ENCODE assay signal across 9 cellular contexts in the genomic region with DNA sequence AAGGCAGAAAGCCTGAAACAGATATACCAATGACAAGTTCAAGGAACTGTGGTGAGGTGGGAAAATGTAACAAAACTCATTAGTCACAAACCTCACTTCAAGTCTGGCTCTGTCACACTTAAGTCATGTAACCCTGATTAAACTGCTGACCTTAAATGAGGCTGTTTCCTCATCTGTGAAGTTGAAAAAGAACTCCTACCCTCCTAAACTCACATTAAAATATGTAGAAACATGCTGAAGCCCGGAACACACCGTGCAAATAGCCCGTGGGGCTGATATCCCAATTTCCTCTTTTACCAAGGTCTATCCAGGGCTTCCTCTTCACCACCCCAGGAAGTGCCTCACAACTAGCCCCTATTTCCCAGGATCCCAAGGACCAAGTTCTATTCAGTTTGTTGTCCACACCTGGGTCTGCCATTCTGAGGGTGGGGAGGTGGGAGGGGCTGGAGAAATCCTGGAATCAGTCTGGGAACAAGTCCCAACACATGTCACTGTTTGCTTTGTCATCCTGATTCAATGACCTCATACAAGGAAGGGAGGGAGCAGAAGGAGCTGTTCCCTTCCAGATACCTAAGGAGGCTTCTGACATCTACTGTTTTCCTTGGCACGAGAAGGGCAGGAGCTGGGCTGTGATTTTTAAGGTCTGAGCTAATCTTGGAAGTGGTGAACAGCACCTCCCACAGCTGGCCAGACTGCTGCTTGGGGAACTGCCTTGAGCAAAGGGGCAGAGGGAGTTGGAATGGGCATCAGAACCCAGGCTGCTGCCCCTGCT. TPM values are rescaled to one million over a fixed set of nuclear protein-coding genes. Genes with fewer than 3 reads are reported as not detected.
A peak's percentile ranks its signal among the peaks of the same experiment; 100 is the strongest.
DNase-seq lines count a peak whose midpoint lies in the region; ATAC-seq, FAIRE-seq and TF ChIP-seq lines count a peak whose summit lies in the region.
"Had no signal": no experiment of that assay in that cellular context is flagged by ENCODE, and none has a peak within 500 bp of the region (broad histone marks: within the 10 kb centered on the region; RNA-seq: fewer than 3 reads in every experiment).

No MANE protein-coding gene starts in this region.

- H3K4me3 ChIP-seq in A549 (no peak overlapping the region), astrocyte of the spinal cord (ENCODE audit: low read depth, low read length) (no peak overlapping the region), left lung (no peak overlapping the region)

- WGBS in A549 (ENCODE audit: missing lambda C conversion rate), result 2% methylated on average over 4 of the region's 4 CpGs

- H3K36me3 Mint-ChIP-seq in HFFc6 (ENCODE audit: low read depth) (no peaks in the 10 kb centered on the region), type B pancreatic cell (no peaks in the 10 kb centered on the region)

- intact Hi-C loops in left lung (cut with DNase I), result loop anchor here in 1 of 2 donors (10.0 kb wide), 1 partner anchor 689 kb away; the partner anchor contains the start of gene FOSL2

- H3K9me3 Mint-ChIP-seq in HFFc6 (no peaks in the 10 kb centered on the region), type B pancreatic cell (no peaks in the 10 kb centered on the region)

- H3K27me3 ChIP-seq in left lung, result no peaks in the 10 kb centered on the region

- peak; percentile 86 to 93 for ATAC-seq in A549
- ATAC-seq in left lung, result peak; percentile 79
- ATAC-seq in GM18519 (IDR thresholded peaks at IDR 0.05; ENCODE audit: low FRiP score, unreplicated experiment), result no peak
- no peak for ATAC-seq in GM18861 (IDR thresholded peaks at IDR 0.05; ENCODE audit: unreplicated experiment)

- DNase-seq in A549 (ENCODE audit: low read depth in 1 of 2, low spot score in 1 of 2) (peak; percentile 86 to 98), HFFc6 (peak; percentile 95), astrocyte of the spinal cord (ENCODE audit: low read depth, low spot score) (peak; percentile 96), left lung (peak in 1 of 2 donors; percentile 68), type B pancreatic cell (ENCODE audit: extremely low spot score, unreplicated experiment) (no peak), T-helper 9 cell (no peak)

- no peak for TF ChIP-seq POLR2A in A549 (IDR thresholded peaks at IDR 0.05; ENCODE audit: low read length)

- peak; percentile 95 for FAIRE-seq in A549 (lab: Jason Lieb, UNC)
- FAIRE-seq: colon had no signal

- in situ Hi-C loops in astrocyte of the spinal cord (cut with HindIII; ENCODE audit: low sequenced_read_pairs), result no loop called here

- H3K27ac ChIP-seq in A549 (peak overlapping the region; percentile 91 to 99), left lung (peak overlapping the region; percentile 77 to 87)

- TF ChIP-seq EP300 in A549 (IDR thresholded peaks at IDR 0.05), result peak; percentile 61 to 72; a peak in 3 of 5 replicates

- peaks cover 60% of the 10 kb centered on the region for H3K4me1 Mint-ChIP-seq in HFFc6 (ENCODE audit: low read depth)
- H3K4me1 Mint-ChIP-seq in type B pancreatic cell (ENCODE audit: unreplicated experiment), result peaks cover 14% of the 10 kb centered on the region

- H3K36me3 ChIP-seq in left lung, result no peaks in the 10 kb centered on the region

- peak overlapping the region; percentile 62 for H3K4me2 ChIP-seq in A549

- no peaks in the 10 kb centered on the region for H3K9me3 ChIP-seq in A549
- H3K9me3 ChIP-seq in left lung, result no peaks in the 10 kb centered on the region

- H3K4me3 Mint-ChIP-seq in HFFc6 (peak overlapping the region; percentile 66), type B pancreatic cell (no peak overlapping the region)

- H3K4me1 ChIP-seq in A549 (peaks cover 88% of the 10 kb centered on the region), left lung (peaks cover 23 to 60% of the 10 kb centered on the region in 2 donors)

- TF ChIP-seq RAD21 in A549 (conservative IDR thresholded peaks at IDR 0.05 in 1 of 2, IDR thresholded peaks at IDR 0.05 in 1 of 2), result peak; percentile 20 to 54; a peak in 2 of 5 replicates

- H3K27ac Mint-ChIP-seq in HFFc6 (peak overlapping the region; percentile 99), type B pancreatic cell (peak overlapping the region; percentile 52)

- CTCF ChIA-PET in A549 (lab: Yijun Ruan, JAX), result interaction anchor here (0.8 to 7.7 kb wide), 13 partner anchors 17 to 747 kb away, joined by 3 to 167 read pairs (median 10); partner anchors contain the start of gene MRPL33

- TF ChIP-seq CTCF in A549 (IDR thresholded peaks at IDR 0.05), result no peak
- TF ChIP-seq CTCF in HFFc6 (IDR thresholded peaks at IDR 0.05), result no peak; the same call in 1 of the 2 replicates
- peak; percentile 5 for TF ChIP-seq CTCF in astrocyte of the spinal cord (IDR thresholded peaks at IDR 0.05; ENCODE audit: low read depth, low read length)
- no peak for TF ChIP-seq CTCF in left lung (IDR thresholded peaks at IDR 0.05)
- TF ChIP-seq CTCF in type B pancreatic cell (conservative IDR thresholded peaks at IDR 0.05), result no peak

- POLR2A ChIA-PET in A549 (lab: Yijun Ruan, JAX), result interaction anchor here (0.6 to 1.5 kb wide), 12 partner anchors 9 to 700 kb away, joined by 3 to 15 read pairs (median 5); partner anchors contain the start of genes BABAM2, FOSL2 and RBKS

- H3K27me3 Mint-ChIP-seq in HFFc6 (ENCODE audit: insufficient read depth) (peaks cover 3% of the 10 kb centered on the region), type B pancreatic cell (no peaks in the 10 kb centered on the region)

TF ChIP-seq in A549, 52 proteins besides CTCF, POLR2A, EP300 and RAD21:
- TF ChIP-seq FOSL2 (IDR thresholded peaks at IDR 0.05), result peak; percentile 20; the same call in 1 of the 2 replicates
- peak; percentile 46 for TF ChIP-seq FOSL2 (CRISPR knock-in tag; IDR thresholded peaks at IDR 0.05)
- TF ChIP-seq HOXB5 (CRISPR knock-in tag; IDR thresholded peaks at IDR 0.05), result 0 out of 2 replicates have a peak, but pooled peaks have one; percentile 13
- TF ChIP-seq CBX8 (IDR thresholded peaks at IDR 0.05), result no peak
- peak; percentile 87; the same call in 1 of the 2 replicates for TF ChIP-seq FOXS1 (CRISPR knock-in tag; IDR thresholded peaks at IDR 0.05)
- TF ChIP-seq BCL3 (IDR thresholded peaks at IDR 0.05), result peak; percentile 54; the same call in 1 of the 3 replicates
- TF ChIP-seq SMC3 (IDR thresholded peaks at IDR 0.05), result peak; percentile 33; the same call in 1 of the 3 replicates
- TF ChIP-seq JUNB (IDR thresholded peaks at IDR 0.05), result peak; percentile 69
- TF ChIP-seq, protein P1, sequence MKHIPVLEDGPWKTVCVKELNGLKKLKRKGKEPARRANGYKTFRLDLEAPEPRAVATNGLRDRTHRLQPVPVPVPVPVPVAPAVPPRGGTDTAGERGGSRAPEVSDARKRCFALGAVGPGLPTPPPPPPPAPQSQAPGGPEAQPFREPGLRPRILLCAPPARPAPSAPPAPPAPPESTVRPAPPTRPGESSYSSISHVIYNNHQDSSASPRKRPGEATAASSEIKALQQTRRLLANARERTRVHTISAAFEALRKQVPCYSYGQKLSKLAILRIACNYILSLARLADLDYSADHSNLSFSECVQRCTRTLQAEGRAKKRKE (CRISPR knock-in tag; IDR thresholded peaks at IDR 0.05; ENCODE audit: low read depth), result no peak
- TF ChIP-seq GATA3 (IDR thresholded peaks at IDR 0.05; ENCODE audit: borderline replicate concordance), result peak; percentile 76; the same call in 1 of the 2 replicates
- TF ChIP-seq, protein P2, sequence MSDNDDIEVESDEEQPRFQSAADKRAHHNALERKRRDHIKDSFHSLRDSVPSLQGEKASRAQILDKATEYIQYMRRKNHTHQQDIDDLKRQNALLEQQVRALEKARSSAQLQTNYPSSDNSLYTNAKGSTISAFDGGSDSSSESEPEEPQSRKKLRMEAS (IDR thresholded peaks at IDR 0.05), result peak; percentile 82
- peak; percentile 82 for TF ChIP-seq NFE2L2 (conservative IDR thresholded peaks at IDR 0.05; ENCODE audit: low read length)
- TF ChIP-seq RARB (CRISPR knock-in tag; IDR thresholded peaks at IDR 0.05), result peak; percentile 55
- TF ChIP-seq JUN (IDR thresholded peaks at IDR 0.05), result peak; percentile 62 to 86; a peak in 4 of 5 replicates
- TF ChIP-seq ZSCAN20 (CRISPR knock-in tag; IDR thresholded peaks at IDR 0.05), result no peak
- TF ChIP-seq MAFK (IDR thresholded peaks at IDR 0.05; ENCODE audit: partially characterized antibody), result peak; percentile 90
- TF ChIP-seq BHLHE40 (IDR thresholded peaks at IDR 0.05; ENCODE audit: low read depth, low read length), result no peak
TF ChIP-seq in A549: peak in this region for 12.

RNA-seq across cellular contexts. Expression of gene SLC4A1AP, which starts 42.3 kb away (rescaled TPM):
- polyA plus RNA-seq in A549 (2011; rRNA removed) (21.1 and 33.0 TPM in 2 replicates), A549 (2017; fragmentation: RNase III; extraction: RNeasy Plus Mini Kit Qiagen cat#74134 plus additional on column Dnase treatment) (30.0 to 32.6 TPM (median 31.8 TPM) in 3 replicates)
- 13.0 and 13.6 TPM in 2 replicates for polyA plus RNA-seq in A549 (2012; cell fraction: cytosol; rRNA removed)
- 18.0 and 18.2 TPM in 2 replicates for polyA plus RNA-seq in A549 (2012; cell fraction: nucleus; rRNA removed)
- 7.2 and 11.3 TPM in 2 replicates for polyA minus RNA-seq in A549 (2011; rRNA and poly(A)+ RNA removed)
- total RNA-seq in HFFc6 (2021; fragmentation: NEBNext Ultra II Directional; extraction: Animal tissue kit (Norgen Biotek cat#: 25700)), result 10 to 100 TPM; 23.0 to 27.1 (median 24.5) TPM
- total RNA-seq in left lung (10 to 100 TPM; 18.5 to 20.3 TPM), type B pancreatic cell (ENCODE audit: low replicate concordance) (17.7 and 20.7 TPM in 2 replicates)

RNA-seq across cellular contexts. Expression of gene SUPT7L, which starts 42.6 kb away (rescaled TPM):
- polyA plus RNA-seq in A549 (2011; rRNA removed) (67.0 and 73.1 TPM in 2 replicates), A549 (2017; fragmentation: RNase III; extraction: RNeasy Plus Mini Kit Qiagen cat#74134 plus additional on column Dnase treatment) (34.5 to 41.2 TPM (median 39.5 TPM) in 3 replicates)
- 34.5 and 40.3 TPM in 2 replicates for polyA plus RNA-seq in A549 (2012; cell fraction: cytosol; rRNA removed)
- polyA plus RNA-seq in A549 (2012; cell fraction: nucleus; rRNA removed), result 43.4 and 61.7 TPM in 2 replicates
- polyA minus RNA-seq in A549 (2011; rRNA and poly(A)+ RNA removed), result 51.2 and 51.3 TPM in 2 replicates
- 10 to 100 TPM; 22.7 to 26.4 (median 24.2) TPM for total RNA-seq in HFFc6 (2021; fragmentation: NEBNext Ultra II Directional; extraction: Animal tissue kit (Norgen Biotek cat#: 25700))
- total RNA-seq in left lung (10 to 100 TPM; 30.8 to 32.2 TPM), type B pancreatic cell (ENCODE audit: low replicate concordance) (31.4 and 39.8 TPM in 2 replicates)

Comparison
In these comparisons a context has a peak if more than half of its experiments do, and no peak if none do; other contexts are left out.
1. ATAC-seq: peak in A549 (2 of 2) and left lung (single experiment); none in GM18519 (single experiment) and GM18861 (single experiment).
2. DNase-seq: peak in A549 (2 of 2), HFFc6 (single experiment) and astrocyte of the spinal cord (single experiment); none in type B pancreatic cell (single experiment) and T-helper 9 cell (single experiment).